Comparison of ENCODE assay signal across 7 cellular contexts in genomic region chr20:54062812-54063280, GRCh38. TPM values are rescaled to one million over a fixed set of nuclear protein-coding genes. Genes with fewer than 3 reads are reported as not detected.
DNase-seq lines count a peak whose midpoint lies in the region; ATAC-seq and TF ChIP-seq lines count a peak whose summit lies in the region.

No MANE protein-coding gene starts in this region.

- TF ChIP-seq CTCF in GM10248 (IDR thresholded peaks at IDR 0.05; ENCODE audit: control extremely low read depth, extremely low read depth, low read depth, missing control alignments), result peak; percentile 74
- peak; percentile 43 to 60 (median 50) for TF ChIP-seq CTCF in adrenal gland (IDR thresholded peaks at IDR 0.05)
- peak; percentile 33 to 35 for TF ChIP-seq CTCF in suprapubic skin (IDR thresholded peaks at IDR 0.05)

- H3K27ac ChIP-seq in adrenal gland (no peak overlapping the region), suprapubic skin (no peak overlapping the region)

- POLR2A ChIA-PET in GM10248 (lab: Yijun Ruan, JAX), result no interaction called here

- H3K9me3 ChIP-seq in adrenal gland (replicated peaks in 1 of 3) (no peaks in the 10 kb centered on the region), suprapubic skin (no peaks in the 10 kb centered on the region)

- TF ChIP-seq EP300 in suprapubic skin (IDR thresholded peaks at IDR 0.05), result no peak

- WGBS in adrenal gland, 4 donors, result 34 to 42% (median 41%) methylated on average over 4 of the region's 4 CpGs
- 27% methylated on average over 4 of the region's 4 CpGs for WGBS in suprapubic skin

- intact Hi-C loops in adrenal gland (cut with DNase I), result no loop called here

- no peak for ATAC-seq in HG03457 (IDR thresholded peaks at IDR 0.05; ENCODE audit: unreplicated experiment)

- H3K27me3 ChIP-seq in adrenal gland, result no peaks in the 10 kb centered on the region
- H3K27me3 ChIP-seq in suprapubic skin, result no peaks in the 10 kb centered on the region

- H3K4me3 ChIP-seq in adrenal gland (no peak overlapping the region), suprapubic skin (no peak overlapping the region)

- DNase-seq in GM10248 (ENCODE audit: extremely low spot score) (peak; percentile 55), HCEC 1CT (peak; percentile 61), NCI-H2171 (lab: John Stamatoyannopoulos, UW) (peak; percentile 66), adrenal gland (no peak), hippocampal formation (lab: John Stamatoyannopoulos, UW) (peak; percentile 8 to 71), suprapubic skin (ENCODE audit: low spot score in 2 of 2) (no peak)

- H3K4me1 ChIP-seq in adrenal gland (replicated peaks in 1 of 2) (no peaks in the 10 kb centered on the region), suprapubic skin (peaks cover 18% of the 10 kb centered on the region)

- H3K36me3 ChIP-seq in adrenal gland (replicated peaks in 1 of 2), result no peaks in the 10 kb centered on the region
- no peaks in the 10 kb centered on the region for H3K36me3 ChIP-seq in suprapubic skin

- CTCF ChIA-PET in GM10248 (lab: Yijun Ruan, JAX), result interaction anchor here (0.8 to 4.2 kb wide), 29 partner anchors 8 to 654 kb away, joined by 3 to 20 read pairs (median 5); partner anchors contain the start of genes BCAS1 and PFDN4

- TF ChIP-seq POLR2A in adrenal gland (IDR thresholded peaks at IDR 0.05) (no peak), suprapubic skin (IDR thresholded peaks at IDR 0.05) (no peak)

RNA-seq across cellular contexts. Expression of gene BCAS1, which starts 7.5 kb away (rescaled TPM):
- total RNA-seq in adrenal gland (under 1 TPM in 1 of 8 donors, not detected in 7; 0.11 TPM), suprapubic skin (1 to 10 TPM; 1.7 to 3.4 (median 2.1) TPM)
- under 1 TPM; 0.07 to 0.80 (median 0.13) TPM for polyA plus RNA-seq in adrenal gland

Comparison
In these comparisons a context has a peak if more than half of its experiments do, and no peak if none do; other contexts are left out.
1. DNase-seq: peak in GM10248 (single experiment), HCEC 1CT (single experiment), NCI-H2171 (single experiment) and hippocampal formation (2 of 2); none in adrenal gland (0 of 7) and suprapubic skin (0 of 2).
2. Peak in every context shown above with its lines, with median percentiles within 50 percentile points of each other: CTCF ChIP-seq.